19 cellular contexts compared by ENCODE assay signal in the genomic region with DNA sequence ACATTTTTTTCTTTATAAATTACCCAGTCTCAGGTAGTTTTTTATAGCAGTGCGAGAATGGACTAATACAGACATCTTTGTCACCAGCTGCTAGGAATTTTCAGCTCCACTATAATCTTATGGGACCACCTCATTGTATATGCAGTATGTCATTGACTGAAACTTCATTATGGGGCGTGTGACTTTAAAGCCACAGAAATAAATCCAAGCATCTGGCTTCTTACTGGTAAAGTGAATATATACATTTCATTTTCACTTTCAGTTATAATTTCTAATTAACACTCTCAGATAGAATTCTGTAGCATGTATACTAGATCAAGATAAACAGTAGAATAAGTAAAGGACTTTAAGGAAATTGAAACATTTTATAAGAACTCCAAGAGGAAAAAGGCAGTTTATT. TPM values are rescaled to one million over a fixed set of nuclear protein-coding genes. Genes with fewer than 3 reads are reported as not detected.
DNase-seq lines count a peak whose midpoint lies in the region; ATAC-seq and TF ChIP-seq lines count a peak whose summit lies in the region.
"Had no signal": no experiment of that assay in that cellular context is flagged by ENCODE, and none has a peak within 500 bp of the region (broad histone marks: within the 10 kb centered on the region; RNA-seq: fewer than 3 reads in every experiment).

No MANE protein-coding gene starts in this region.

- no peaks in the 10 kb centered on the region for H3K9me3 Mint-ChIP-seq in natural killer cell

- H3K27me3 Mint-ChIP-seq in natural killer cell (ENCODE audit: low read depth in 2 of 2) = no peaks in the 10 kb centered on the region
- H3K27me3 Mint-ChIP-seq: dendritic cell treated with granulocyte-macrophage colony-stimulating factor and Interleukin-4, amounts not matched to agents 40 ng/mL and 50 ng/mL, for 4 days; progenitor cell of endocrine pancreas had no signal

- ATAC-seq in GM19395 (IDR thresholded peaks at IDR 0.05; ENCODE audit: unreplicated experiment) (peak; percentile 64), HG02759 (IDR thresholded peaks at IDR 0.05; ENCODE audit: unreplicated experiment) (peak; percentile 48), HG03460 (IDR thresholded peaks at IDR 0.05; ENCODE audit: unreplicated experiment) (peak; percentile 50), SK-N-SH treated with all-trans-retinoic acid at 6 μM for 48 hours (no peak), natural killer cell (no peak)

- DNase-seq in HT-29 (ENCODE audit: low spot score) = no peak
- no peak for DNase-seq in DMS114 treated with DMSO at 0.1 percent for 48 hours (lab: John Stamatoyannopoulos, UW; ENCODE audit: unreplicated experiment)
- DNase-seq in natural killer cell = no peak
- DNase-seq: activated CD4-positive, alpha-beta T cell treated with anti-CD3 and anti-CD28 coated beads, Interleukin-2, amount 50 U/mL, for 4 hours; activated gamma-delta T cell; Caco-2; MG63; NCI-H2107; SHP77; stimulated activated CD4-positive, alpha-beta T cell treated with anti-CD3 and anti-CD28 coated beads, Interleukin-15, amount 100 ng/mL, for 24 hours; T-helper 9 cell had no signal

- intact Hi-C loops in natural killer cell (cut with micrococcal nuclease) = no loop called here

- no peak overlapping the region for H3K4me3 Mint-ChIP-seq in natural killer cell
- H3K4me3 Mint-ChIP-seq: dendritic cell treated with granulocyte-macrophage colony-stimulating factor and Interleukin-4, amounts not matched to agents 40 ng/mL and 50 ng/mL, for 4 days had no signal

- H3K36me3 Mint-ChIP-seq in natural killer cell = no peaks in the 10 kb centered on the region

- H3K27ac Mint-ChIP-seq in natural killer cell = no peak overlapping the region
- H3K27ac Mint-ChIP-seq: dendritic cell treated with granulocyte-macrophage colony-stimulating factor and Interleukin-4, amounts not matched to agents 40 ng/mL and 50 ng/mL, for 4 days; progenitor cell of endocrine pancreas had no signal

- H3K4me1 Mint-ChIP-seq in natural killer cell = peaks cover 12 to 17% of the 10 kb centered on the region in 2 donors

- peak overlapping the region; percentile 14; the same call in 1 of the 2 replicates for H3K4me3 ChIP-seq in GM08714 (ENCODE audit: low read length)
- H3K4me3 ChIP-seq: hepatocyte, MG63 had no signal

- TF ChIP-seq CTCF in natural killer cell (IDR thresholded peaks at IDR 0.05) = no peak

TF ChIP-seq in SK-N-SH treated with all-trans-retinoic acid at 6 μM for 48 hours, 23 proteins besides CTCF, POLR2A, EP300 and RAD21:
- TF ChIP-seq CREB5 (CRISPR knock-in tag; IDR thresholded peaks at IDR 0.05; ENCODE audit: low read depth) (no peak), POU6F1 (CRISPR knock-in tag; IDR thresholded peaks at IDR 0.05; ENCODE audit: borderline replicate concordance, low read depth) (no peak), ZC3H10 (CRISPR knock-in tag; IDR thresholded peaks at IDR 0.05) (no peak), ARNTL (CRISPR knock-in tag; IDR thresholded peaks at IDR 0.05; ENCODE audit: borderline replicate concordance, low read depth) (no peak), TOX (CRISPR knock-in tag; IDR thresholded peaks at IDR 0.05; ENCODE audit: borderline replicate concordance) (no peak), GLIS3 (CRISPR knock-in tag; IDR thresholded peaks at IDR 0.05) (no peak), ISL1 (CRISPR knock-in tag; IDR thresholded peaks at IDR 0.05) (no peak), ZNF70 (CRISPR knock-in tag; IDR thresholded peaks at IDR 0.05) (no peak), ESRRG (CRISPR knock-in tag; IDR thresholded peaks at IDR 0.05) (no peak), CSRNP3 (CRISPR knock-in tag; IDR thresholded peaks at IDR 0.05) (no peak), RARB (CRISPR knock-in tag; IDR thresholded peaks at IDR 0.05) (no peak), PPARA (CRISPR knock-in tag; IDR thresholded peaks at IDR 0.05; ENCODE audit: borderline replicate concordance) (no peak), BACH2 (CRISPR knock-in tag; IDR thresholded peaks at IDR 0.05; ENCODE audit: borderline replicate concordance) (no peak), OSR1 (CRISPR knock-in tag; IDR thresholded peaks at IDR 0.05) (no peak)
- TF ChIP-seq, protein P1, sequence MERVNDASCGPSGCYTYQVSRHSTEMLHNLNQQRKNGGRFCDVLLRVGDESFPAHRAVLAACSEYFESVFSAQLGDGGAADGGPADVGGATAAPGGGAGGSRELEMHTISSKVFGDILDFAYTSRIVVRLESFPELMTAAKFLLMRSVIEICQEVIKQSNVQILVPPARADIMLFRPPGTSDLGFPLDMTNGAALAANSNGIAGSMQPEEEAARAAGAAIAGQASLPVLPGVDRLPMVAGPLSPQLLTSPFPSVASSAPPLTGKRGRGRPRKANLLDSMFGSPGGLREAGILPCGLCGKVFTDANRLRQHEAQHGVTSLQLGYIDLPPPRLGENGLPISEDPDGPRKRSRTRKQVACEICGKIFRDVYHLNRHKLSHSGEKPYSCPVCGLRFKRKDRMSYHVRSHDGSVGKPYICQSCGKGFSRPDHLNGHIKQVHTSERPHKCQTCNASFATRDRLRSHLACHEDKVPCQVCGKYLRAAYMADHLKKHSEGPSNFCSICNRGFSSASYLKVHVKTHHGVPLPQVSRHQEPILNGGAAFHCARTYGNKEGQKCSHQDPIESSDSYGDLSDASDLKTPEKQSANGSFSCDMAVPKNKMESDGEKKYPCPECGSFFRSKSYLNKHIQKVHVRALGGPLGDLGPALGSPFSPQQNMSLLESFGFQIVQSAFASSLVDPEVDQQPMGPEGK (CRISPR knock-in tag; IDR thresholded peaks at IDR 0.05; ENCODE audit: borderline replicate concordance) = no peak
TF ChIP-seq in SK-N-SH treated with all-trans-retinoic acid at 6 μM for 48 hours: peak in this region for 0.

RNA-seq across cellular contexts. Expression of gene IL15, which starts 21.9 kb away (rescaled TPM):
- total RNA-seq in HT-29 (2014; rRNA removed; shearing (Covaris generic)) = 3.7 and 4.1 TPM in 2 replicates
- 1 to 10 TPM; 6.0 to 8.1 (median 7.8) TPM for total RNA-seq in natural killer cell
- total RNA-seq: Caco-2 had no signal

Comparison
In these comparisons a context has a peak if more than half of its experiments do, and no peak if none do; other contexts are left out.
1. ATAC-seq: peak in GM19395 (single experiment), HG02759 (single experiment) and HG03460 (single experiment); none in SK-N-SH treated with all-trans-retinoic acid at 6 μM for 48 hours (single experiment) and natural killer cell (0 of 3).